19 cellular contexts compared by ENCODE assay signal in genomic region chr17:73759324-73760185, GRCh38.
DNase-seq lines count a peak whose midpoint lies in the region; ATAC-seq, FAIRE-seq and TF ChIP-seq lines count a peak whose summit lies in the region.
"Had no signal": no experiment of that assay in that cellular context is flagged by ENCODE, and none has a peak within 500 bp of the region (broad histone marks: within the 10 kb centered on the region; RNA-seq: fewer than 3 reads in every experiment).

No MANE protein-coding gene starts in this region.

- no peak for TF ChIP-seq CTCF in left ventricle myocardium inferior (IDR thresholded peaks at IDR 0.05; ENCODE audit: borderline replicate concordance)
- no peak for TF ChIP-seq CTCF in K562 (IDR thresholded peaks at IDR 0.05 in 2 of 3, conservative IDR thresholded peaks at IDR 0.05 in 1 of 3; ENCODE audit: insufficient read depth in 2 of 3, low read depth in 1 of 3, low read length in 3 of 3)
- TF ChIP-seq CTCF in mucosa of descending colon (IDR thresholded peaks at IDR 0.05), result no peak

- H3K4me3 ChIP-seq in left ventricle myocardium inferior, result no peak overlapping the region
- H3K4me3 ChIP-seq in K562, result no peak overlapping the region
- no peak overlapping the region for H3K4me3 ChIP-seq in mucosa of descending colon
- H3K4me3 ChIP-seq: cardiac muscle cell, skin epidermis had no signal

- no peak overlapping the region for H2AFZ ChIP-seq in K562 (ENCODE audit: low read depth, low read length)

- ATAC-seq in Right ventricle myocardium superior (ENCODE audit: poor library complexity) (peak; percentile 59), K562 (no peak), GM18511 (IDR thresholded peaks at IDR 0.05; ENCODE audit: unreplicated experiment) (no peak), HG02852 (IDR thresholded peaks at IDR 0.05; ENCODE audit: unreplicated experiment) (no peak), mucosa of descending colon (no peak)
- ATAC-seq: Panc1 had no signal

- H3K79me2 ChIP-seq in K562 (ENCODE audit: control insufficient read depth, insufficient read depth, low read length), result no peaks in the 10 kb centered on the region

- H3K9me1 ChIP-seq in K562 (ENCODE audit: control insufficient read depth, insufficient read depth, low read length), result no peaks in the 10 kb centered on the region

- intact Hi-C loops in Right ventricle myocardium superior (cut with DNase I), result no loop called here
- intact Hi-C loops in left ventricle myocardium inferior (cut with micrococcal nuclease), result no loop called here
- intact Hi-C loops in K562 (cut with micrococcal nuclease), result no loop called here
- intact Hi-C loops in mucosa of descending colon (cut with DNase I, micrococcal nuclease), result no loop called here

- under 1% methylated on average over 19 of the region's 21 CpGs for WGBS in K562 (ENCODE audit: insufficient coverage, low coverage, missing lambda C conversion rate)

- H3K27me3 ChIP-seq in left ventricle myocardium inferior (ENCODE audit: low read depth), result no peaks in the 10 kb centered on the region
- H3K27me3 ChIP-seq in K562 (ENCODE audit: control insufficient read depth in 2 of 2, insufficient read depth in 2 of 2, low read length in 2 of 2), result peaks cover 7 to 19% of the 10 kb centered on the region in 2 experiments; a peak in 3 of 5 replicates
- H3K27me3 ChIP-seq: cardiac muscle cell had no signal

- H3K9ac ChIP-seq in K562 (ENCODE audit: insufficient read depth in 1 of 2, low read depth in 2 of 2, low read length in 2 of 2), result no peak overlapping the region

- TF ChIP-seq RAD21 in K562 (CRISPR knock-in tag; conservative IDR thresholded peaks at IDR 0.05 in 1 of 2, IDR thresholded peaks at IDR 0.05 in 1 of 2), result no peak

- in situ Hi-C loops in K562 (cut with MboI), result no loop called here

- H3K36me3 ChIP-seq in left ventricle myocardium inferior, result no peaks in the 10 kb centered on the region
- no peaks in the 10 kb centered on the region for H3K36me3 ChIP-seq in K562 (ENCODE audit: control insufficient read depth, insufficient read depth, low read length)
- no peaks in the 10 kb centered on the region for H3K36me3 ChIP-seq in mucosa of descending colon (ENCODE audit: low read depth)
- H3K36me3 ChIP-seq: cardiac muscle cell had no signal

- H3K27ac ChIP-seq in left ventricle myocardium inferior (replicated peaks), result no peak overlapping the region
- no peak overlapping the region for H3K27ac ChIP-seq in K562 (ENCODE audit: extremely low read depth, low read depth, low read length)
- H3K27ac ChIP-seq: cardiac muscle cell, skin epidermis had no signal

- no peak for DNase-seq in Right ventricle myocardium superior
- DNase-seq in left ventricle myocardium inferior, result no peak
- DNase-seq in NCI-H2227 (lab: John Stamatoyannopoulos, UW; ENCODE audit: unreplicated experiment), result peak; percentile 64
- DNase-seq in K562 (ENCODE audit: extremely low read depth in 1 of 4, low spot score in 3 of 4), result no peak
- DNase-seq in mucosa of descending colon, result no peak
- DNase-seq in NCI-H226, result no peak
- DNase-seq: activated CD4-positive, CD25-positive, alpha-beta regulatory T cell treated with anti-CD3 and anti-CD28 coated beads, Interleukin-2, amount 50 U/mL, for 72 hours; activated CD8-positive, alpha-beta memory T cell treated with anti-CD3 and anti-CD28 coated beads, Interleukin-2, amount 50 U/mL, for 4 hours; HCEC 1CT; midbrain; occipital lobe; stimulated activated naive CD4-positive, alpha-beta T cell treated with Interleukin-2 at 50 U/mL for 16 hours had no signal

- no TSS peak for BruUV-seq in K562 (replicated peaks; lab: Mats Ljungman, UMichigan)

- CTCF ChIA-PET in K562 (lab: Yijun Ruan, JAX; ENCODE audit: low intra/inter-chr PET ratio), result no interaction called here

- H3K9me3 ChIP-seq in left ventricle myocardium inferior (replicated peaks), result no peaks in the 10 kb centered on the region
- no peaks in the 10 kb centered on the region for H3K9me3 ChIP-seq in K562 (replicated peaks; ENCODE audit: control insufficient read depth, insufficient read depth, low read depth, low read length)
- H3K9me3 ChIP-seq in mucosa of descending colon, result no peaks in the 10 kb centered on the region

- no peak for TF ChIP-seq EP300 in K562 (IDR thresholded peaks at IDR 0.05; ENCODE audit: low read length)

- TF ChIP-seq POLR2A in K562 (conservative IDR thresholded peaks at IDR 0.05), result no peak

- H3K4me2 ChIP-seq in K562 (ENCODE audit: insufficient read depth, low read length), result no peak overlapping the region

- FAIRE-seq in K562 (lab: Jason Lieb, UNC), result no peak
- FAIRE-seq: endothelial cell of umbilical vein, islet of Langerhans had no signal

- H3K4me1 ChIP-seq in left ventricle myocardium inferior (peaks cover 27% of the 10 kb centered on the region), K562 (replicated peaks in 1 of 2; ENCODE audit: control insufficient read depth in 2 of 2, insufficient read depth in 2 of 2, low read length in 2 of 2) (no peaks in the 10 kb centered on the region), mucosa of descending colon (ENCODE audit: low read depth) (no peaks in the 10 kb centered on the region)

- H4K20me1 ChIP-seq in K562 (replicated peaks; ENCODE audit: control insufficient read depth, insufficient read depth, low read length), result 0 out of 2 replicates have a peak, but pooled peaks cover 3% of the 10 kb centered on the region

- POLR2A ChIA-PET in K562 (lab: Yijun Ruan, JAX), result interaction anchor here (0.7 kb wide), 1 partner anchor 32 kb away, joined by 3 read pairs; no protein-coding TSS in a partner anchor

TF ChIP-seq in K562, 482 proteins besides CTCF, POLR2A, EP300 and RAD21:
- peak; percentile 24; the same call in 1 of the 2 replicates for TF ChIP-seq NFIC (IDR thresholded peaks at IDR 0.05)
- no peak for TF ChIP-seq CREM (IDR thresholded peaks at IDR 0.05; ENCODE audit: low read depth)
TF ChIP-seq in K562: peak in this region for 1.
